9 cellular contexts compared by ENCODE assay signal in genomic region chr17:77098884-77099545, GRCh38. TPM values are rescaled to one million over a fixed set of nuclear protein-coding genes. Genes with fewer than 3 reads are reported as not detected.
DNase-seq lines count a peak whose midpoint lies in the region; ATAC-seq, FAIRE-seq and TF ChIP-seq lines count a peak whose summit lies in the region.
"Had no signal": no experiment of that assay in that cellular context is flagged by ENCODE, and none has a peak within 500 bp of the region (broad histone marks: within the 10 kb centered on the region; RNA-seq: fewer than 3 reads in every experiment).

No MANE protein-coding gene starts in this region.

- no peak for TF ChIP-seq POLR2A in thyroid gland (IDR thresholded peaks at IDR 0.05)

- intact Hi-C loops in thyroid gland (cut with DNase I) = loop anchor here (10.0 kb wide), 2 partner anchors 116 to 396 kb away; no protein-coding TSS in a partner anchor

- no peak overlapping the region for H3K4me3 Mint-ChIP-seq in activated CD4-positive, alpha-beta T cell treated with anti-CD3 and anti-CD28 coated beads, Interleukin-2, amount 10 ng/mL, durations not matched to agents 7 days and 5 days
- H3K4me3 Mint-ChIP-seq in brain = peak overlapping the region in 1 of 5 experiments; percentile 23

- H3K36me3 ChIP-seq in thyroid gland = peaks cover 10 to 12% of the 10 kb centered on the region in 2 donors

- no peak for ATAC-seq in GM18873 (IDR thresholded peaks at IDR 0.05; ENCODE audit: low FRiP score, unreplicated experiment)
- no peak for ATAC-seq in HG03520 (IDR thresholded peaks at IDR 0.05; ENCODE audit: unreplicated experiment)

- 54 to 57% methylated on average over 9 of the region's 9 CpGs for WGBS in thyroid gland, 2 donors

- H3K4me3 ChIP-seq in thyroid gland (replicated peaks in 1 of 3) = no peak overlapping the region

- POLR2A ChIA-PET in activated CD4-positive, alpha-beta T cell treated with anti-CD3 and anti-CD28 coated beads, Interleukin-2, amount 10 ng/mL, durations not matched to agents 7 days and 5 days (lab: Charles Lee) = interaction anchor here (0.7 kb wide), 1 partner anchor 159 kb away, joined by 3 read pairs; no protein-coding TSS in a partner anchor

- FAIRE-seq in islet of Langerhans (lab: Jason Lieb, UNC) = peak; percentile 94

- no peaks in the 10 kb centered on the region for H3K27me3 ChIP-seq in thyroid gland

- H3K27ac ChIP-seq in thyroid gland = peak overlapping the region; percentile 67 to 91 (median 78)

- H3K27ac Mint-ChIP-seq in activated CD4-positive, alpha-beta T cell treated with anti-CD3 and anti-CD28 coated beads, Interleukin-2, amount 10 ng/mL, durations not matched to agents 7 days and 5 days = peak overlapping the region; percentile 21
- H3K27ac Mint-ChIP-seq in brain = peak overlapping the region in 4 of 5 experiments; percentile 24 to 87 (median 82)

- no peaks in the 10 kb centered on the region for H3K9me3 Mint-ChIP-seq in activated CD4-positive, alpha-beta T cell treated with anti-CD3 and anti-CD28 coated beads, Interleukin-2, amount 10 ng/mL, durations not matched to agents 7 days and 5 days
- no peaks in the 10 kb centered on the region for H3K9me3 Mint-ChIP-seq in brain

- CTCF ChIA-PET in activated CD4-positive, alpha-beta T cell treated with anti-CD3 and anti-CD28 coated beads, Interleukin-2, amount 10 ng/mL, durations not matched to agents 7 days and 5 days (lab: Charles Lee) = interaction anchor here (0.7 to 2.5 kb wide), 3 partner anchors 8 to 70 kb away, joined by 3 to 11 read pairs (median 3); no protein-coding TSS in a partner anchor

- peaks cover 34% of the 10 kb centered on the region for H3K36me3 Mint-ChIP-seq in activated CD4-positive, alpha-beta T cell treated with anti-CD3 and anti-CD28 coated beads, Interleukin-2, amount 10 ng/mL, durations not matched to agents 7 days and 5 days (ENCODE audit: low read depth)
- H3K36me3 Mint-ChIP-seq in brain = peaks cover 26% of the 10 kb centered on the region

- no peak for DNase-seq in activated CD4-positive, alpha-beta T cell treated with anti-CD3 and anti-CD28 coated beads, Interleukin-2, amount 10 ng/mL, durations not matched to agents 7 days and 5 days
- DNase-seq in activated CD4-positive, alpha-beta T cell treated with anti-CD3 and anti-CD28 coated beads, Interleukin-2, amount 50 U/mL, for 1 hour = no peak
- peak; percentile 49 to 55 for DNase-seq in thyroid gland
- DNase-seq in DMS 273 (lab: John Stamatoyannopoulos, UW; ENCODE audit: unreplicated experiment) = no peak

- TF ChIP-seq CTCF in brain (conservative IDR thresholded peaks at IDR 0.05) (no peak), thyroid gland (IDR thresholded peaks at IDR 0.05) (no peak)

- no peaks in the 10 kb centered on the region for H3K9me3 ChIP-seq in thyroid gland
- H3K9me3 ChIP-seq: Caco-2 had no signal

- H3K27me3 Mint-ChIP-seq in activated CD4-positive, alpha-beta T cell treated with anti-CD3 and anti-CD28 coated beads, Interleukin-2, amount 10 ng/mL, durations not matched to agents 7 days and 5 days = no peaks in the 10 kb centered on the region
- H3K27me3 Mint-ChIP-seq in brain = no peaks in the 10 kb centered on the region

- H3K4me1 ChIP-seq in thyroid gland = peaks cover 32 to 34% of the 10 kb centered on the region in 2 donors

- peaks cover 32% of the 10 kb centered on the region for H3K4me1 Mint-ChIP-seq in activated CD4-positive, alpha-beta T cell treated with anti-CD3 and anti-CD28 coated beads, Interleukin-2, amount 10 ng/mL, durations not matched to agents 7 days and 5 days
- peaks cover 48% of the 10 kb centered on the region for H3K4me1 Mint-ChIP-seq in brain

RNA-seq across cellular contexts. Expression of gene SEC14L1, which starts 41.8 kb away (rescaled TPM):
- total RNA-seq in activated CD4-positive, alpha-beta T cell treated with anti-CD3 and anti-CD28 coated beads, Interleukin-2, amount 10 ng/mL, durations not matched to agents 7 days and 5 days = 10 to 100 TPM; 56.6 to 57.4 TPM
- 129 TPM for polyA plus RNA-seq in brain (ENCODE audit: insufficient read depth, low read depth, low replicate concordance)
- total RNA-seq in thyroid gland = 100 to 1,000 TPM in 2 of 4 donors, 10 to 100 TPM in 2; 57.6 to 287 (median 102) TPM

Comparison
In these comparisons a context has a peak if more than half of its experiments do, and no peak if none do; other contexts are left out.
1. DNase-seq: peak in thyroid gland (2 of 2); none in activated CD4-positive, alpha-beta T cell treated with anti-CD3 and anti-CD28 coated beads, Interleukin-2, amount 10 ng/mL, durations not matched to agents 7 days and 5 days (single experiment), activated CD4-positive, alpha-beta T cell treated with anti-CD3 and anti-CD28 coated beads, Interleukin-2, amount 50 U/mL, for 1 hour (single experiment) and DMS 273 (single experiment).